ENCODE assay signal across 1 cellular context in the genomic region with DNA sequence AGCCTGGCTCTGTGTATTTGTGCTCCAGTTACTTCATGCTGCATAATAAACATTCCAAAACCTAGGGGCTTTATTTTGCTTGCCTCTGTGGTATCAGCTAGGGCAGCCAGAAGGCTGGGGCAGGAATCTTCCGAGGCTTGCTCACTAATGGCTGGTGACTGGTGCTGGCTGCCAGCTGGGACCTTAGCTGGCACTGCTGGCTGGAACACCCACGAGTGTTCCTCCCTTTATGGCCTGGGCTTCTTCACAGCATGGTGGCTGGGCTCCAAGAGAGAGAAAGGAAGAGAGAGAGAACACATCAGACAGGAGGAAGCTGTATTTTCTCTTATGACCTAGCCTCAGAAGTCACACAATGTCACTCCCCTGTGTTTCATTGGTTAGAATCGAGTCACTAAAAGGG.
TF ChIP-seq lines count a peak whose summit lies in the region.

No MANE protein-coding gene starts in this region.

TF ChIP-seq in IMR-90, 13 proteins besides CTCF, POLR2A, EP300 and RAD21 (continued from another document):
- TF ChIP-seq MAFK (IDR thresholded peaks at IDR 0.05; ENCODE audit: low read depth, low read length) (no peak), MXI1 (IDR thresholded peaks at IDR 0.05; ENCODE audit: borderline replicate concordance, low read depth, low read length) (no peak), CHD1 (IDR thresholded peaks at IDR 0.05; ENCODE audit: low read depth, low read length) (no peak), BHLHE40 (IDR thresholded peaks at IDR 0.05; ENCODE audit: low read depth, low read length) (no peak)
